26 cellular contexts compared by ENCODE assay signal in genomic region chr7:1430056-1430845, GRCh38.
"Had no signal": no experiment of that assay in that cellular context is flagged by ENCODE, and none has a peak within 500 bp of the region (broad histone marks: within the 10 kb centered on the region; RNA-seq: fewer than 3 reads in every experiment).

No MANE protein-coding gene starts in this region.

- H3K27ac Mint-ChIP-seq: naive thymus-derived CD4-positive, alpha-beta T cell; natural killer cell treated with Interleukin-12 subunit alpha and Interleukin-12 subunit beta and Interleukin-15 and Interleukin-18, amount 100 ng/mL, for 72 hours; stimulated activated memory B cell treated with anti-CD40 and anti-IgM and Interleukin-4, amounts not matched to agents 10 μg/mL and 1 μg/mL and 100 μg/mL, for 72 hours; stimulated activated naive CD8-positive, alpha-beta T cell treated with anti-CD3 and anti-CD28 coated beads, Interleukin-15, amount 100 ng/mL, for 72 hours; type B pancreatic cell had no signal

- FAIRE-seq: pancreas, small intestine had no signal

- H3K9me3 Mint-ChIP-seq: naive thymus-derived CD4-positive, alpha-beta T cell; natural killer cell treated with Interleukin-12 subunit alpha and Interleukin-12 subunit beta and Interleukin-15 and Interleukin-18, amount 100 ng/mL, for 72 hours; stimulated activated naive CD8-positive, alpha-beta T cell treated with anti-CD3 and anti-CD28 coated beads, Interleukin-15, amount 100 ng/mL, for 72 hours; type B pancreatic cell had no signal

- DNase-seq: islet precursor cell; left ventricle myocardium inferior; mesendoderm; midbrain; mucosa of descending colon; naive thymus-derived CD4-positive, alpha-beta T cell; nucleus accumbens; posterior cingulate gyrus; retina; sigmoid colon; small intestine; spleen; stimulated activated CD4-positive, alpha-beta T cell treated with anti-CD3 and anti-CD28 coated beads, Interleukin-4, amount 100 ng/mL, for 24 hours; stimulated activated naive CD4-positive, alpha-beta T cell treated with Interleukin-2 at 50 U/mL for 16 hours; stimulated activated naive CD8-positive, alpha-beta T cell treated with anti-CD3 and anti-CD28 coated beads, Interleukin-15, amount 100 ng/mL, for 72 hours; substantia nigra; uterus had no signal

- H3K79me2 ChIP-seq: hepatocyte had no signal

- H3K4me1 ChIP-seq: pancreas, prostate gland, uterus had no signal

- H3K4me3 ChIP-seq: hepatocyte, left ventricle myocardium inferior, lung, mucosa of descending colon, pancreas, prostate gland, sigmoid colon, spleen, tibial nerve, uterus had no signal

- H3K9me3 ChIP-seq: left ventricle myocardium inferior, mucosa of descending colon, pancreas, prostate gland, sigmoid colon, spleen, tibial nerve, uterus had no signal

- H3K4me2 ChIP-seq: hepatocyte had no signal

- H2AFZ ChIP-seq: hepatocyte had no signal

- H3K27ac ChIP-seq: hepatocyte, left ventricle myocardium inferior, pancreas, prostate gland, sigmoid colon, spleen, tibial nerve, uterus had no signal

- H3K36me3 ChIP-seq: left ventricle myocardium inferior, pancreas, prostate gland, uterus had no signal

- H3K27me3 ChIP-seq: hepatocyte had no signal

- H3K36me3 Mint-ChIP-seq: naive thymus-derived CD4-positive, alpha-beta T cell; natural killer cell treated with Interleukin-12 subunit alpha and Interleukin-12 subunit beta and Interleukin-15 and Interleukin-18, amount 100 ng/mL, for 72 hours; stimulated activated memory B cell treated with anti-CD40 and anti-IgM and Interleukin-4, amounts not matched to agents 10 μg/mL and 1 μg/mL and 100 μg/mL, for 72 hours; type B pancreatic cell had no signal

- H3K4me3 Mint-ChIP-seq: naive thymus-derived CD4-positive, alpha-beta T cell; natural killer cell treated with Interleukin-12 subunit alpha and Interleukin-12 subunit beta and Interleukin-15 and Interleukin-18, amount 100 ng/mL, for 72 hours; stimulated activated memory B cell treated with anti-CD40 and anti-IgM and Interleukin-4, amounts not matched to agents 10 μg/mL and 1 μg/mL and 100 μg/mL, for 72 hours; stimulated activated naive CD8-positive, alpha-beta T cell treated with anti-CD3 and anti-CD28 coated beads, Interleukin-15, amount 100 ng/mL, for 72 hours; type B pancreatic cell had no signal

- ATAC-seq: mucosa of descending colon; naive thymus-derived CD4-positive, alpha-beta T cell; natural killer cell treated with Interleukin-12 subunit alpha and Interleukin-12 subunit beta and Interleukin-15 and Interleukin-18, amount 100 ng/mL, for 72 hours; pancreas; right cardiac atrium; stimulated activated memory B cell treated with anti-CD40 and anti-IgM and Interleukin-4, amounts not matched to agents 10 μg/mL and 1 μg/mL and 100 μg/mL, for 72 hours; stimulated activated naive CD8-positive, alpha-beta T cell treated with anti-CD3 and anti-CD28 coated beads, Interleukin-15, amount 100 ng/mL, for 72 hours had no signal
